Comparison of ENCODE assay signal across 10 cellular contexts in genomic region chr13:27132538-27132937, GRCh38. TPM values are rescaled to one million over a fixed set of nuclear protein-coding genes. Genes with fewer than 3 reads are reported as not detected.
DNase-seq lines count a peak whose midpoint lies in the region; ATAC-seq, FAIRE-seq and TF ChIP-seq lines count a peak whose summit lies in the region.
"Had no signal": no experiment of that assay in that cellular context is flagged by ENCODE, and none has a peak within 500 bp of the region (broad histone marks: within the 10 kb centered on the region; RNA-seq: fewer than 3 reads in every experiment).

No MANE protein-coding gene starts in this region.

- TF ChIP-seq EP300 in GM12878 (IDR thresholded peaks at IDR 0.05; ENCODE audit: borderline replicate concordance in 1 of 2, control insufficient read depth in 1 of 2, low read depth in 2 of 2, low read length in 2 of 2) (no peak; a peak in 1 of 4 replicates), ovary (IDR thresholded peaks at IDR 0.05) (no peak)

- TF ChIP-seq RAD21 in GM12878 (IDR thresholded peaks at IDR 0.05; ENCODE audit: insufficient read depth, low read depth, low read length), result no peak

- in situ Hi-C loops in GM12878 (cut with MboI), result no loop called here

- DNase-seq in GM12892 (ENCODE audit: insufficient read length) (no peak), GM12878 (ENCODE audit: low read depth, low spot score) (peak; percentile 40), NCI-H345 treated with DMSO at 0.1 percent for 48 hours (lab: John Stamatoyannopoulos, UW; ENCODE audit: unreplicated experiment) (no peak), HK-2 (ENCODE audit: unreplicated experiment) (no peak), pancreas (no peak), ovary (no peak)
- DNase-seq: NCI-H1105 treated with DMSO at 0.1 percent for 48 hours had no signal

- POLR2A ChIA-PET in GM12878 (lab: Charles Lee), result interaction anchor here (1.0 to 5.5 kb wide), 5 partner anchors 13 to 121 kb away, joined by 3 to 42 read pairs (median 3); no protein-coding TSS in a partner anchor

- intact Hi-C loops in GM12878 (cut with micrococcal nuclease; ENCODE audit: unreplicated experiment) (loop anchor here (2.0 to 5.0 kb wide), 2 partner anchors 14 to 120 kb away; partner anchors contain the start of gene RPL21), pancreas (cut with DNase I) (no loop called here), ovary (cut with DNase I) (no loop called here)

- peaks cover 12% of the 10 kb centered on the region; the same call in 2 of the 3 replicates for H3K9me3 ChIP-seq in GM12878 (replicated peaks; ENCODE audit: control insufficient read depth, insufficient read depth, low read length)
- H3K9me3 ChIP-seq in pancreas, result no peaks in the 10 kb centered on the region
- H3K9me3 ChIP-seq in ovary, result no peaks in the 10 kb centered on the region

- RAD21 ChIA-PET in GM12878 (lab: Charles Lee; ENCODE audit: unreplicated experiment), result interaction anchor here (0.6 to 4.6 kb wide), 14 partner anchors 12 to 138 kb away, joined by 3 to 56 read pairs (median 4); partner anchors contain the start of gene RASL11A

- H3K4me1 ChIP-seq in GM12878 (ENCODE audit: control insufficient read depth, insufficient read depth, low read length) (peaks cover 27% of the 10 kb centered on the region), pancreas (peaks cover 6 to 16% (median 7%) of the 10 kb centered on the region in 3 donors), ovary (ENCODE audit: insufficient read depth) (peaks cover 7% of the 10 kb centered on the region)

- H3K27ac ChIP-seq in GM12878 (ENCODE audit: control insufficient read depth, insufficient read depth), result peak overlapping the region; percentile 69
- no peak overlapping the region for H3K27ac ChIP-seq in pancreas
- H3K27ac ChIP-seq in ovary, result no peak overlapping the region

- ATAC-seq in GM19463 (IDR thresholded peaks at IDR 0.05; ENCODE audit: unreplicated experiment), result peak; percentile 41
- peak; percentile 35 for ATAC-seq in HG03175 (IDR thresholded peaks at IDR 0.05; ENCODE audit: unreplicated experiment)
- peak; percentile 61 for ATAC-seq in GM12878
- no peak for ATAC-seq in pancreas

- H3K36me3 ChIP-seq in GM12878 (ENCODE audit: control insufficient read depth in 2 of 2, insufficient read depth in 2 of 2, low read length in 1 of 2) (0 out of 4 replicates have a peak, but pooled peaks cover 0 to 2% of the 10 kb centered on the region in 2 experiments), pancreas (no peaks in the 10 kb centered on the region), ovary (no peaks in the 10 kb centered on the region)

- CTCF ChIA-PET in GM12878 (lab: Yijun Ruan, JAX), result interaction anchor here (0.7 to 6.3 kb wide), 10 partner anchors 13 to 227 kb away, joined by 3 to 38 read pairs (median 4); no protein-coding TSS in a partner anchor

- H4K20me1 ChIP-seq in GM12878 (ENCODE audit: control insufficient read depth, insufficient read depth), result peaks cover 2% of the 10 kb centered on the region; the same call in 1 of the 2 replicates

- no peak for TF ChIP-seq CTCF in GM12878 (IDR thresholded peaks at IDR 0.05 in 2 of 3, conservative IDR thresholded peaks at IDR 0.05 in 1 of 3; ENCODE audit: control insufficient read depth in 2 of 3, extremely low read depth in 1 of 3, insufficient read depth in 1 of 3, low read depth in 3 of 3, low read length in 3 of 3)
- no peak for TF ChIP-seq CTCF in pancreas (IDR thresholded peaks at IDR 0.05)
- no peak for TF ChIP-seq CTCF in ovary (IDR thresholded peaks at IDR 0.05)

- peaks cover 83% of the 10 kb centered on the region for H3K79me2 ChIP-seq in GM12878 (ENCODE audit: control insufficient read depth, insufficient read depth, low read length)

- peak overlapping the region; percentile 25; the same call in 1 of the 2 replicates for H3K9ac ChIP-seq in GM12878 (ENCODE audit: control insufficient read depth, insufficient read depth, low read length)

- H2AFZ ChIP-seq in GM12878 (ENCODE audit: control insufficient read depth, low read depth, low read length), result no peak overlapping the region

- SMC1A ChIA-PET in GM12878 (lab: Charles Lee; ENCODE audit: uncharacterized antibody, unreplicated experiment), result interaction anchor here (0.8 to 9.0 kb wide), 15 partner anchors 8 to 147 kb away, joined by 3 to 168 read pairs (median 7); no protein-coding TSS in a partner anchor

- H3K4me2 ChIP-seq in GM12878 (ENCODE audit: control insufficient read depth, insufficient read depth), result peak overlapping the region; percentile 70

- H3K27me3 ChIP-seq in GM12878 (replicated peaks in 1 of 2; ENCODE audit: control insufficient read depth in 2 of 2, insufficient read depth in 2 of 2, low read length in 1 of 2), result no peaks in the 10 kb centered on the region
- H3K27me3 ChIP-seq in pancreas, result no peaks in the 10 kb centered on the region
- no peaks in the 10 kb centered on the region for H3K27me3 ChIP-seq in ovary

- no peak overlapping the region for H3K4me3 ChIP-seq in GM12878
- H3K4me3 ChIP-seq in pancreas, result no peak overlapping the region
- H3K4me3 ChIP-seq in ovary, result no peak overlapping the region

- FAIRE-seq in GM12892 (lab: Jason Lieb, UNC), result peak; percentile 94
- peak; percentile 80 for FAIRE-seq in GM12878 (lab: Jason Lieb, UNC)
- FAIRE-seq in pancreas (lab: Jason Lieb, UNC), result no peak
- FAIRE-seq: TTC549 had no signal

- TF ChIP-seq POLR2A in GM12892 (IDR thresholded peaks at IDR 0.05; ENCODE audit: low read depth, low read length), result no peak
- no peak for TF ChIP-seq POLR2A in GM12878 (IDR thresholded peaks at IDR 0.05; ENCODE audit: low read depth, low read length)
- no peak for TF ChIP-seq POLR2A in ovary (IDR thresholded peaks at IDR 0.05)

- no TSS peak for BruUV-seq in GM12878 (replicated peaks; lab: Mats Ljungman, UMichigan)

- WGBS in GM12878 (ENCODE audit: insufficient coverage, insufficient replicate concordance, low lambda C conversion rate, missing lambda C conversion rate), result 0% methylated on average over 5 of the region's 5 CpGs
- WGBS in pancreas, 2 donors, result 90% methylated on average over 5 of the region's 5 CpGs
- whole genome bisulfite sequencing in ovary, 3 donors, result 91 to 97% (median 96%) methylated on average over 5 of the region's 5 CpGs

TF ChIP-seq in GM12878, 131 proteins besides CTCF, POLR2A, EP300 and RAD21 (continues in another document):
- TF ChIP-seq IRF5 (IDR thresholded peaks at IDR 0.05; ENCODE audit: borderline replicate concordance), result no peak
- TF ChIP-seq CREM (IDR thresholded peaks at IDR 0.05; ENCODE audit: low read depth), result peak; percentile 30; the same call in 1 of the 2 replicates
- TF ChIP-seq ZBED1 (IDR thresholded peaks at IDR 0.05; ENCODE audit: borderline replicate concordance), result 0 out of 2 replicates have a peak, but pooled peaks have one; percentile 29
- peak; percentile 42; the same call in 1 of the 2 replicates for TF ChIP-seq EED (IDR thresholded peaks at IDR 0.05; ENCODE audit: low read depth)
- no peak for TF ChIP-seq JUND (IDR thresholded peaks at IDR 0.05; ENCODE audit: low read depth, low read length)
- TF ChIP-seq POU2F2 (IDR thresholded peaks at IDR 0.05; ENCODE audit: borderline replicate concordance, low read depth, low read length), result peak; percentile 31; the same call in 1 of the 3 replicates
- TF ChIP-seq ZZZ3 (IDR thresholded peaks at IDR 0.05; ENCODE audit: control insufficient read depth, insufficient read length, low read depth), result no peak
- peak in 1 of 2 experiments; percentile 36; a peak in 1 of 4 replicates for TF ChIP-seq IKZF2 (IDR thresholded peaks at IDR 0.05)
- 0 out of 2 replicates have a peak, but pooled peaks have one; percentile 23 for TF ChIP-seq PAX5 (IDR thresholded peaks at IDR 0.05; ENCODE audit: borderline replicate concordance, low read depth, low read length)
- TF ChIP-seq ELK1 (IDR thresholded peaks at IDR 0.05; ENCODE audit: low read depth, low read length), result no peak

RNA-seq across cellular contexts. Expression of gene USP12, which starts 39.1 kb away (rescaled TPM):
- polyA plus RNA-seq in GM12892 (2012; ENCODE audit: missing spikeins), result 37.2 TPM
- 56.8 and 62.0 TPM in 2 replicates for total RNA-seq in GM12878 (2013; cell fraction: nucleolus; rRNA removed)
- total RNA-seq in GM12878 (2014; rRNA removed) (23.6 and 25.7 TPM in 2 replicates), GM12878 (2014; rRNA removed; fragmentation: Illumina TruSeq; extraction: Trizol) (30.8 and 33.9 TPM in 2 replicates), GM12878 (2021) (28.4 and 30.7 TPM in 2 replicates), pancreas (10 to 100 TPM in 2 of 6 donors, 1 to 10 TPM in 4; 8.6 to 18.9 (median 9.4) TPM), ovary (10 to 100 TPM; 14.0 to 23.6 (median 19.2) TPM)
- 16.7 TPM for polyA plus RNA-seq in GM12878 (2011; ENCODE audit: low read depth)
- polyA plus RNA-seq in GM12878 (2011; rRNA removed) (25.6 and 43.0 TPM in 2 replicates), GM12878 (2014; fragmentation: Illumina TruSeq; extraction: Trizol) (32.2 and 43.5 TPM in 2 replicates), GM12878 (2014; fragmentation: Nextera tagmentation; extraction: Ambion mirVana) (1 to 10 TPM; 3.5 to 9.1 TPM), GM12878 (2014; rRNA removed) (21.0 and 22.6 TPM in 2 replicates), GM12878 (2016; fragmentation: Nextera tagmentation; extraction: Ambion mirVana) (10 to 100 TPM in 1 of 2 experiments, 1 to 10 TPM in 1; 6.4 to 29.6 TPM), pancreas (1 to 10 TPM; 3.9 to 9.9 TPM), ovary (10 to 100 TPM in 1 of 2 donors, 1 to 10 TPM in 1; 9.5 to 20.4 TPM)
- polyA plus RNA-seq in GM12878 (2011; cell fraction: cytosol; rRNA removed), result 6.6 and 7.8 TPM in 2 replicates
- polyA plus RNA-seq in GM12878 (2011; cell fraction: nucleus; rRNA removed), result 9.3 and 10.5 TPM in 2 replicates
- polyA plus RNA-seq in GM12878 (2012), result 19.5 and 25.3 TPM in 2 replicates
- polyA minus RNA-seq in GM12878 (2011; rRNA and poly(A)+ RNA removed), result 12.4 and 18.1 TPM in 2 replicates
- 5.6 and 8.2 TPM in 2 replicates for polyA minus RNA-seq in GM12878 (2011; cell fraction: cytosol; rRNA and poly(A)+ RNA removed)
- polyA minus RNA-seq in GM12878 (2011; cell fraction: nucleus; rRNA and poly(A)+ RNA removed), result 10.9 and 12.2 TPM in 2 replicates

Comparison
In these comparisons a context has a peak if more than half of its experiments do, and no peak if none do; other contexts are left out.
1. ATAC-seq: peak in GM19463 (single experiment), HG03175 (single experiment) and GM12878 (single experiment); none in pancreas (0 of 4).